ENCODE assay signal across 8 cellular contexts in genomic region chr16:52191533-52192134, GRCh38.
A peak's percentile ranks its signal among the peaks of the same experiment; 100 is the strongest.
DNase-seq lines count a peak whose midpoint lies in the region; ATAC-seq and TF ChIP-seq lines count a peak whose summit lies in the region.

No MANE protein-coding gene starts in this region.

- intact Hi-C loops in transverse colon (cut with DNase I; ENCODE audit: low total_unique reads): no loop called here

- in situ Hi-C loops in transverse colon (cut with MboI; ENCODE audit: low pct_ligation_motif_present in 1 of 4, low pct_unique_long_range_greater_than_20kb in 1 of 4, low sequenced_read_pairs in 3 of 4): loop anchor here (5.0 to 25.0 kb wide), 5 partner anchors 346 to 821 kb away; partner anchors contain the start of gene TOX3 (in 1 of the 4)

- H3K27ac ChIP-seq in neutrophil: no peak overlapping the region
- H3K27ac ChIP-seq in transverse colon: no peak overlapping the region

- H3K9ac ChIP-seq in NT2/D1 (ENCODE audit: insufficient read length, low read depth): no peak overlapping the region

- H3K36me3 ChIP-seq in NT2/D1 (ENCODE audit: insufficient read depth, insufficient read length, low read length): no peaks in the 10 kb centered on the region
- no peaks in the 10 kb centered on the region for H3K36me3 ChIP-seq in neutrophil
- H3K36me3 ChIP-seq in transverse colon: no peaks in the 10 kb centered on the region

- TF ChIP-seq EP300 in transverse colon (IDR thresholded peaks at IDR 0.05; ENCODE audit: low read depth): no peak

- TF ChIP-seq POLR2A in transverse colon (IDR thresholded peaks at IDR 0.05): no peak

- ATAC-seq in HG02588 (IDR thresholded peaks at IDR 0.05; ENCODE audit: unreplicated experiment): no peak

- WGBS in transverse colon (ENCODE audit: low coverage in 1 of 2), 2 donors: 36 to 48% methylated on average over 7 of the region's 7 CpGs

- no peaks in the 10 kb centered on the region for H3K4me1 ChIP-seq in NT2/D1 (ENCODE audit: insufficient read depth, insufficient read length)
- no peaks in the 10 kb centered on the region for H3K4me1 ChIP-seq in neutrophil (ENCODE audit: control insufficient read depth in 1 of 2, insufficient read depth in 1 of 2, low read depth in 1 of 2, low read length in 1 of 2)
- H3K4me1 ChIP-seq in transverse colon: no peaks in the 10 kb centered on the region

- DNase-seq in HuH-7 (ENCODE audit: low spot score): peak; percentile 31
- peak; percentile 80 for DNase-seq in NT2/D1 (ENCODE audit: low read depth, low spot score)
- DNase-seq in activated T-cell treated with anti-CD3 and anti-CD28 coated beads for 4 hours: peak; percentile 30
- peak; percentile 71 for DNase-seq in fibroblast of peridontal ligament (ENCODE audit: extremely low read depth)
- peak; percentile 74 for DNase-seq in transverse colon

- no peaks in the 10 kb centered on the region for H3K27me3 ChIP-seq in NT2/D1 (ENCODE audit: insufficient read depth, insufficient read length)
- H3K27me3 ChIP-seq in neutrophil: no peaks in the 10 kb centered on the region
- H3K27me3 ChIP-seq in transverse colon: no peaks in the 10 kb centered on the region

- H3K4me3 ChIP-seq in NT2/D1 (ENCODE audit: insufficient read length, low read depth) (no peak overlapping the region), neutrophil (ENCODE audit: low read depth in 1 of 2, low read length in 1 of 2) (no peak overlapping the region), transverse colon (no peak overlapping the region)

- H3K9me3 ChIP-seq in NT2/D1 (ENCODE audit: insufficient read depth, low read length): no peaks in the 10 kb centered on the region
- no peaks in the 10 kb centered on the region for H3K9me3 ChIP-seq in neutrophil
- no peaks in the 10 kb centered on the region for H3K9me3 ChIP-seq in transverse colon

- TF ChIP-seq CTCF in GM12872 (IDR thresholded peaks at IDR 0.05; ENCODE audit: insufficient read depth, low read depth, low read length): peak; percentile 93
- TF ChIP-seq CTCF in neutrophil (IDR thresholded peaks at IDR 0.05): peak; percentile 75
- peak; percentile 93 to 96 (median 93) for TF ChIP-seq CTCF in transverse colon (IDR thresholded peaks at IDR 0.05)

Comparison
In these comparisons a context has a peak if more than half of its experiments do, and no peak if none do; other contexts are left out.
1. DNase-seq: peak in every context shown above with its lines; median percentile 80 in NT2/D1; 74 in transverse colon; 71 in fibroblast of peridontal ligament; 31 in HuH-7; 30 in activated T-cell treated with anti-CD3 and anti-CD28 coated beads for 4 hours.